ENCODE assay signal across 10 cellular contexts in genomic region chr18:12283256-12283655, GRCh38. TPM values are rescaled to one million over a fixed set of nuclear protein-coding genes. Genes with fewer than 3 reads are reported as not detected.
DNase-seq lines count a peak whose midpoint lies in the region; ATAC-seq and TF ChIP-seq lines count a peak whose summit lies in the region.
"Had no signal": no experiment of that assay in that cellular context is flagged by ENCODE, and none has a peak within 500 bp of the region (broad histone marks: within the 10 kb centered on the region; RNA-seq: fewer than 3 reads in every experiment).

No MANE protein-coding gene starts in this region.

- peak overlapping the region; percentile 68 to 95; a peak in 3 of 4 replicates for H4K8ac ChIP-seq in IMR-90 (ENCODE audit: low read depth in 2 of 2, low read length in 2 of 2)

- no peak overlapping the region for H3K23ac ChIP-seq in IMR-90 (ENCODE audit: low read depth, low read length)

- CTCF ChIA-PET in IMR-90 (lab: Yijun Ruan, JAX): interaction anchor here (0.6 to 1.8 kb wide), 3 partner anchors 11 to 110 kb away, joined by 3 to 8 read pairs (median 7); no protein-coding TSS in a partner anchor

- H3K4me1 ChIP-seq in DND-41 (ENCODE audit: insufficient read depth, low read length) (no peaks in the 10 kb centered on the region), IMR-90 (ENCODE audit: control insufficient read depth, insufficient read depth, low read length) (peaks cover 36% of the 10 kb centered on the region)

- H3K14ac ChIP-seq in IMR-90 (replicated peaks; ENCODE audit: low read depth, low read length): peak overlapping the region; percentile 92

- BruUV-seq in IMR-90 (replicated peaks; lab: Mats Ljungman, UMichigan): no TSS peak

- H3K4me2 ChIP-seq in DND-41 (ENCODE audit: insufficient read depth, low read length): no peak overlapping the region
- no peak overlapping the region for H3K4me2 ChIP-seq in IMR-90 (ENCODE audit: low read depth, low read length)

- H2BK20ac ChIP-seq in IMR-90 (ENCODE audit: low read depth, low read length): peak overlapping the region; percentile 96; the same call in 1 of the 2 replicates

- DNase-seq in DND-41: no peak
- peak; percentile 66 for DNase-seq in IMR-90
- DNase-seq in astrocyte of the spinal cord (ENCODE audit: low read depth, low spot score): peak; percentile 38
- DNase-seq in kidney tubule cell (ENCODE audit: low spot score): peak; percentile 80
- DNase-seq in D341Med (ENCODE audit: low spot score): no peak
- DNase-seq in ecto neural progenitor cell (ENCODE audit: low spot score): no peak
- no peak for DNase-seq in kidney glomerular epithelial cell (lab: John Stamatoyannopoulos, UW)
- no peak for DNase-seq in medulla oblongata (ENCODE audit: extremely low spot score)
- DNase-seq: activated effector memory CD4-positive, alpha-beta T cell treated with Interleukin-2 at 50 U/mL for 16 hours; NCI-H2171 treated with DMSO at 0.1 percent for 48 hours had no signal

- peak overlapping the region; percentile 93 for H2AK9ac ChIP-seq in IMR-90 (replicated peaks; ENCODE audit: low read depth, low read length, poor library complexity)

- H2BK15ac ChIP-seq in IMR-90 (ENCODE audit: low read depth, low read length): peak overlapping the region; percentile 97; the same call in 2 of the 3 replicates

- H3K27me3 ChIP-seq in DND-41 (ENCODE audit: insufficient read depth, low read length, poor library complexity): no peaks in the 10 kb centered on the region
- H3K27me3 ChIP-seq in IMR-90 (ENCODE audit: control insufficient read depth, insufficient read depth, low read length): no peaks in the 10 kb centered on the region

- H3K79me2 ChIP-seq in DND-41 (ENCODE audit: insufficient read depth, low read length): no peaks in the 10 kb centered on the region

- WGBS in IMR-90 (ENCODE audit: extremely low coverage in 2 of 2, insufficient read length in 1 of 2), 2 experiments: no CpG with 5 or more reads among the region's 6 CpGs

- H2AFZ ChIP-seq in DND-41 (ENCODE audit: low read depth, low read length): no peak overlapping the region
- H2AFZ ChIP-seq in IMR-90 (replicated peaks; ENCODE audit: low read length, poor library complexity): no peak overlapping the region

- peaks cover 24% of the 10 kb centered on the region; the same call in 1 of the 2 replicates for H3K9me1 ChIP-seq in IMR-90 (ENCODE audit: insufficient read depth, low read length)

- H4K91ac ChIP-seq in IMR-90 (ENCODE audit: insufficient read depth, low read depth, low read length): peak overlapping the region; percentile 94

- in situ Hi-C loops in IMR-90 (cut with MboI; ENCODE audit: low sequenced_read_pairs) (loop anchor here (10.0 kb wide), 1 partner anchor 428 kb away; the partner anchor contains the start of gene CHMP1B), astrocyte of the spinal cord (cut with HindIII; ENCODE audit: low sequenced_read_pairs) (no loop called here)

- peak; percentile 13 for TF ChIP-seq CTCF in DND-41 (IDR thresholded peaks at IDR 0.05; ENCODE audit: borderline replicate concordance, extremely low read depth, low read length, poor library complexity, severe bottlenecking)
- peak; percentile 36 for TF ChIP-seq CTCF in IMR-90 (conservative IDR thresholded peaks at IDR 0.05; ENCODE audit: low read depth, low read length)
- peak; percentile 43 for TF ChIP-seq CTCF in astrocyte of the spinal cord (IDR thresholded peaks at IDR 0.05; ENCODE audit: low read depth, low read length)

- H3K4me3 ChIP-seq in DND-41 (ENCODE audit: low read depth in 1 of 2, low read length in 2 of 2) (no peak overlapping the region), IMR-90 (ENCODE audit: insufficient read depth, low read depth, low read length) (no peak overlapping the region), astrocyte of the spinal cord (ENCODE audit: low read depth, low read length) (no peak overlapping the region)

- no peak overlapping the region for H4K5ac ChIP-seq in IMR-90 (ENCODE audit: low read depth, low read length)

- peak overlapping the region; percentile 90 for H2BK5ac ChIP-seq in IMR-90 (ENCODE audit: low read depth, low read length, poor library complexity, severe bottlenecking)

- H3K27ac ChIP-seq in DND-41 (ENCODE audit: low read length): no peak overlapping the region
- H3K27ac ChIP-seq in IMR-90 (ENCODE audit: insufficient read depth, low read length): no peak overlapping the region

- H2BK120ac ChIP-seq in IMR-90 (ENCODE audit: low read depth, low read length): peak overlapping the region; percentile 95

- H3K36me3 ChIP-seq in DND-41 (ENCODE audit: insufficient read depth, low read length) (no peaks in the 10 kb centered on the region), IMR-90 (ENCODE audit: control insufficient read depth, insufficient read depth, low read length) (no peaks in the 10 kb centered on the region)

- H3K9ac ChIP-seq in DND-41 (ENCODE audit: low read depth, low read length) (no peak overlapping the region), IMR-90 (ENCODE audit: low read depth, low read length) (no peak overlapping the region)

- H3K9me3 ChIP-seq in DND-41 (ENCODE audit: insufficient read depth, low read length, severe bottlenecking) (no peaks in the 10 kb centered on the region), IMR-90 (ENCODE audit: control insufficient read depth, insufficient read depth, low read length) (no peaks in the 10 kb centered on the region)

- H4K20me1 ChIP-seq in DND-41 (ENCODE audit: insufficient read depth, low read length) (no peaks in the 10 kb centered on the region), IMR-90 (ENCODE audit: insufficient read depth, low read length) (no peaks in the 10 kb centered on the region; the same call in 1 of the 2 replicates)

- peak overlapping the region; percentile 95 for H2AK5ac ChIP-seq in IMR-90 (ENCODE audit: low read depth, low read length)

- no peak; the same call in 2 of the 3 replicates for ATAC-seq in DND-41 (ENCODE audit: insufficient read depth, low read depth)
- ATAC-seq in IMR-90 (ENCODE audit: low read depth): no peak

- no peak overlapping the region for H3K18ac ChIP-seq in IMR-90 (ENCODE audit: low read depth, low read length)

- H3K79me1 ChIP-seq in IMR-90 (ENCODE audit: low read depth in 1 of 2, low read length in 2 of 2): peaks cover 12 to 41% of the 10 kb centered on the region in 2 experiments

- peak; percentile 51 for TF ChIP-seq RAD21 in IMR-90 (IDR thresholded peaks at IDR 0.05; ENCODE audit: low read length)

- peak overlapping the region; percentile 26; the same call in 1 of the 2 replicates for H3K56ac ChIP-seq in IMR-90 (ENCODE audit: extremely low read depth, insufficient read depth, low read length)

- peak overlapping the region; percentile 95 for H3K4ac ChIP-seq in IMR-90 (ENCODE audit: low read depth, low read length)

- TF ChIP-seq POLR2A in IMR-90 (IDR thresholded peaks at IDR 0.05; ENCODE audit: low read depth, low read length): no peak

- POLR2A ChIA-PET in IMR-90 (lab: Charles Lee; ENCODE audit: unreplicated experiment): interaction anchor here (1.3 kb wide), 2 partner anchors 24 kb away, joined by 3 read pairs; partner anchors contain the start of gene TUBB6

- dilution Hi-C loops in IMR-90 (cut with HindIII; ENCODE audit: low sequenced_read_pairs, unreplicated experiment): no loop called here

- intact Hi-C loops in IMR-90 (cut with micrococcal nuclease): no loop called here

TF ChIP-seq in IMR-90, 13 proteins besides CTCF, POLR2A, EP300 and RAD21:
- TF ChIP-seq SMC3 (IDR thresholded peaks at IDR 0.05; ENCODE audit: low read depth, low read length): peak; percentile 17; the same call in 1 of the 2 replicates
- TF ChIP-seq CHD1 (IDR thresholded peaks at IDR 0.05; ENCODE audit: low read depth, low read length): no peak
- TF ChIP-seq NFE2L2 (IDR thresholded peaks at IDR 0.05; ENCODE audit: low read depth, low read length): no peak
- TF ChIP-seq MXI1 (IDR thresholded peaks at IDR 0.05; ENCODE audit: borderline replicate concordance, low read depth, low read length): no peak
- TF ChIP-seq ELK1 (IDR thresholded peaks at IDR 0.05; ENCODE audit: borderline replicate concordance, low read depth, low read length): no peak

RNA-seq across cellular contexts. Expression of gene TUBB6, which starts 24.8 kb away (rescaled TPM):
- total RNA-seq in IMR-90 (2012; rRNA removed): 927 and 997 TPM in 2 replicates
- 1,040 and 1,386 TPM in 2 replicates for polyA plus RNA-seq in IMR-90 (2012; rRNA removed)
- 740 and 1,531 TPM in 2 replicates for polyA plus RNA-seq in IMR-90 (2012; cell fraction: cytosol; rRNA removed)
- polyA plus RNA-seq in IMR-90 (2012; cell fraction: nucleus; rRNA removed; ENCODE audit: low replicate concordance): 748 and 1,694 TPM in 2 replicates

RNA-seq across cellular contexts. Expression of gene CIDEA, which starts 29.1 kb away (rescaled TPM):
- total RNA-seq in IMR-90 (2012; rRNA removed): not detected in 2 replicates
- not detected in 2 replicates for polyA plus RNA-seq in IMR-90 (2012; rRNA removed)
- polyA plus RNA-seq in IMR-90 (2012; cell fraction: cytosol; rRNA removed): 0.12 TPM in 1 of 2 replicates, not detected in the other
- polyA plus RNA-seq in IMR-90 (2012; cell fraction: nucleus; rRNA removed; ENCODE audit: low replicate concordance): not detected in 2 replicates

Comparison
In these comparisons a context has a peak if more than half of its experiments do, and no peak if none do; other contexts are left out.
1. DNase-seq: peak in IMR-90 (single experiment), astrocyte of the spinal cord (single experiment) and kidney tubule cell (single experiment); none in DND-41 (single experiment), D341Med (single experiment), ecto neural progenitor cell (single experiment), kidney glomerular epithelial cell (single experiment) and medulla oblongata (single experiment).
2. Peak in every context shown above with its lines, with median percentiles within 50 percentile points of each other: CTCF ChIP-seq.